7 cellular contexts compared by ENCODE assay signal in the genomic region with DNA sequence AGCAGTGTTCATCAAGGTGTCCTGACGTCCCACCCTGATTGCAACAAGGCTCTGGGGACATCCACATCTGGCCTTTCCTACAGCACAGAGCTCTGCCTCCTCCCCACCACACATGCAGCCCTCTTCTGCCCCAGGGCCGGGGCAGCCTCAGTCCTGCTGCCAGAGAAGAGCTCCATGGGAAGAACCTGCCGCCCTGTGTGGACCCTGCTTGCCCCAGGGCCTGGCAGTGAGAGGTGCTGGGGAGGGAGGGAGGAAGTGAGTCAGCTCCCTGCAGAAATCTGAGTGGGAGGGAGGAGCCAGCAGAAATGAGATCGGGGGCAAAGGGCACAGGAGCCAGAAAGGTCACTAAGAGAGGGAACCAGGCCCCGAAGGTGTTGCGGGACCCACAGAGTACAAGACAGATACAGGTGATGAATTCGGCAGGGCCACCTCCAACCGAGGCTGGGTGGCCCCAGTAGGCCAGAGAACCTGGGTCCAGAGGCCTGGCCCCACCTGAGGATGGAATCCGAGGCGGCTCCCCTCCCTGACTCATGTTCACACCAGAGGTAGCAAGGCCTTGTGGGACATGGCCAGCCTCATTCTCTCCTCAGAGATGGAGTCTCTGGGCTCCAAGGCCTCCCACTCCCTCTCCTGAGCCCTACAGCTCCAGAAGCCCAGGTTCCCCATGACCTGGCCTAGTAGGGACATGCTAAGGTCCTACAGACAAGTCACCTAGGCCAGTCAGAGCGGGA. TPM values are rescaled to one million over a fixed set of nuclear protein-coding genes. Genes with fewer than 3 reads are reported as not detected.
A peak's percentile ranks its signal among the peaks of the same experiment; 100 is the strongest.
DNase-seq lines count a peak whose midpoint lies in the region; ATAC-seq and TF ChIP-seq lines count a peak whose summit lies in the region.

No MANE protein-coding gene starts in this region.

- TF ChIP-seq POLR2A in upper lobe of left lung (IDR thresholded peaks at IDR 0.05), result no peak

- WGBS in upper lobe of left lung, 2 donors, result 54 to 56% methylated on average over 10 to 11 of the region's 11 CpGs

- H3K36me3 ChIP-seq in HUES6 (ENCODE audit: control insufficient read depth, insufficient read depth, low read length) (no peaks in the 10 kb centered on the region), upper lobe of left lung (no peaks in the 10 kb centered on the region)
- no peaks in the 10 kb centered on the region for H3K36me3 ChIP-seq in naive thymus-derived CD4-positive, alpha-beta T cell (ENCODE audit: control insufficient read depth in 2 of 3, insufficient read depth in 3 of 3, low read length in 3 of 3)

- intact Hi-C loops in naive thymus-derived CD4-positive, alpha-beta T cell (cut with micrococcal nuclease), result loop anchor here in 1 of 2 donors (1.0 kb wide), 1 partner anchor 22 kb away; no protein-coding TSS in a partner anchor

- peak overlapping the region; percentile 36 for H3K9ac ChIP-seq in HUES6 (ENCODE audit: low read length)

- ATAC-seq in naive thymus-derived CD4-positive, alpha-beta T cell, result peak; percentile 85
- ATAC-seq in upper lobe of left lung (ENCODE audit: low FRiP score in 2 of 2), result peak; percentile 68 to 78
- no peak for ATAC-seq in HG03457 (IDR thresholded peaks at IDR 0.05; ENCODE audit: unreplicated experiment)
- ATAC-seq in HG03571 (IDR thresholded peaks at IDR 0.05; ENCODE audit: unreplicated experiment), result no peak

- peak overlapping the region; percentile 65 for H3K27ac ChIP-seq in HUES6 (ENCODE audit: low read depth, low read length)
- H3K27ac ChIP-seq in cingulate gyrus (ENCODE audit: low read depth, low read length), result peak overlapping the region; percentile 89
- no peak overlapping the region for H3K27ac ChIP-seq in naive thymus-derived CD4-positive, alpha-beta T cell (ENCODE audit: low read depth, low read length)
- peak overlapping the region; percentile 73 to 89 (median 85) for H3K27ac ChIP-seq in upper lobe of left lung

- H3K4me3 ChIP-seq in HUES6 (ENCODE audit: low read depth, low read length) (no peak overlapping the region; the same call in 1 of the 2 replicates), upper lobe of left lung (no peak overlapping the region)
- no peak overlapping the region for H3K4me3 ChIP-seq in naive thymus-derived CD4-positive, alpha-beta T cell (ENCODE audit: low read length)

- POLR2A ChIA-PET in naive thymus-derived CD4-positive, alpha-beta T cell (lab: Charles Lee), result interaction anchor here (0.6 to 1.6 kb wide), 4 partner anchors 22 to 697 kb away, joined by 3 to 5 read pairs (median 4); a partner anchor contains a TSS

- no peaks in the 10 kb centered on the region for H3K9me3 Mint-ChIP-seq in naive thymus-derived CD4-positive, alpha-beta T cell

- peaks cover 20 to 58% (median 23%) of the 10 kb centered on the region in 7 donors for H3K4me1 Mint-ChIP-seq in naive thymus-derived CD4-positive, alpha-beta T cell

- H3K9me3 ChIP-seq in HUES6 (ENCODE audit: control insufficient read depth, insufficient read depth, low read depth, low read length), result no peaks in the 10 kb centered on the region
- no peaks in the 10 kb centered on the region for H3K9me3 ChIP-seq in naive thymus-derived CD4-positive, alpha-beta T cell (ENCODE audit: control insufficient read depth in 2 of 3, low read length in 3 of 3)
- no peaks in the 10 kb centered on the region for H3K9me3 ChIP-seq in upper lobe of left lung

- peak; percentile 25 to 39 (median 30) for DNase-seq in activated CD4-positive, CD25-positive, alpha-beta regulatory T cell (lab: John Stamatoyannopoulos, UW)
- DNase-seq in naive thymus-derived CD4-positive, alpha-beta T cell, result peak in 1 of 9 donors; percentile 68
- DNase-seq in upper lobe of left lung, result peak; percentile 54 to 69

- no peak for TF ChIP-seq EP300 in upper lobe of left lung (IDR thresholded peaks at IDR 0.05)

- H3K27me3 ChIP-seq in HUES6 (ENCODE audit: control insufficient read depth, insufficient read depth, low read length) (no peaks in the 10 kb centered on the region), upper lobe of left lung (no peaks in the 10 kb centered on the region)
- no peaks in the 10 kb centered on the region for H3K27me3 ChIP-seq in naive thymus-derived CD4-positive, alpha-beta T cell (ENCODE audit: control insufficient read depth in 2 of 2, insufficient read depth in 2 of 2, low read length in 2 of 2)

- no peaks in the 10 kb centered on the region for H3K27me3 Mint-ChIP-seq in naive thymus-derived CD4-positive, alpha-beta T cell

- TF ChIP-seq CTCF in upper lobe of left lung (IDR thresholded peaks at IDR 0.05), result no peak

- H3K27ac Mint-ChIP-seq in naive thymus-derived CD4-positive, alpha-beta T cell, result peak overlapping the region in 7 of 9 donors; percentile 25 to 91 (median 48)

- CTCF ChIA-PET in naive thymus-derived CD4-positive, alpha-beta T cell (lab: Charles Lee), result interaction anchor here (1.0 kb wide), 1 partner anchor 21 kb away, joined by 3 read pairs; no protein-coding TSS in a partner anchor

- peaks cover 52% of the 10 kb centered on the region for H3K4me1 ChIP-seq in HUES6 (ENCODE audit: control insufficient read depth, insufficient read depth, low read length)
- peaks cover 10 to 14% of the 10 kb centered on the region in 2 donors for H3K4me1 ChIP-seq in naive thymus-derived CD4-positive, alpha-beta T cell (ENCODE audit: control insufficient read depth in 2 of 2, insufficient read depth in 2 of 2, low read length in 2 of 2)
- H3K4me1 ChIP-seq in upper lobe of left lung, result peaks cover 65 to 68% (median 68%) of the 10 kb centered on the region in 4 donors

- peaks cover 0 to 3% (median 0%) of the 10 kb centered on the region in 5 donors for H3K36me3 Mint-ChIP-seq in naive thymus-derived CD4-positive, alpha-beta T cell

- H3K4me3 Mint-ChIP-seq in naive thymus-derived CD4-positive, alpha-beta T cell, result peak overlapping the region in 8 of 10 donors; percentile 10 to 75 (median 44)

RNA-seq across cellular contexts. Expression of a gene that starts 24.8 kb away (rescaled TPM):
- 100 to 1,000 TPM in 3 of 5 experiments, 10 to 100 TPM in 2; 89.5 to 144 (median 103) TPM for total RNA-seq in naive thymus-derived CD4-positive, alpha-beta T cell
- polyA plus RNA-seq in naive thymus-derived CD4-positive, alpha-beta T cell, result 10 to 100 TPM; 10.2 to 23.2 TPM
- 100 to 1,000 TPM in 1 of 6 donors, 10 to 100 TPM in 5; 37.4 to 214 (median 67.4) TPM for total RNA-seq in upper lobe of left lung

Comparison
In these comparisons a context has a peak if more than half of its experiments do, and no peak if none do; other contexts are left out.
1. ATAC-seq: peak in naive thymus-derived CD4-positive, alpha-beta T cell (single experiment) and upper lobe of left lung (2 of 2); none in HG03457 (single experiment) and HG03571 (single experiment).